In the genomic region with DNA sequence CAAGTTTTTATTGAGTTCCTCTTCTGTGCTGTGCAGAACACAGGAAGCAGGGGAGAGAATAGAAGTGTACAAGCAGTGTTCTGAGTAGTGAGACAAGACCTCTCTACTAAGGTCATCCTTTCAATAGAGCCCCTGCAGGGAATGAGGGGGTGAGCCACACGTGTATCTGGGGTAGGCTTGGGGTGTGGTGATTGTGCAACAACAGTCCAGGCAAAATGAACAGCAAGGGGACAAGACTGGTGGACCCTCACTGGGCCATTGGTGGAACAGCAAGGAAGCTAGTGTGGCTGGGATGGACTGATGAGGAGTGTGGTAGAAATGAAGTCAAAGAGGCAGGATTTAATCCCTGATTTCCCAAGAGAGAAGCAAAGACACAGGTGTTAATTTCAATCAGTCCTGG, we compare ENCODE assay signal across 29 cellular contexts. TPM values are rescaled to one million over a fixed set of nuclear protein-coding genes. Genes with fewer than 3 reads are reported as not detected.
A peak's percentile ranks its signal among the peaks of the same experiment; 100 is the strongest.
DNase-seq lines count a peak whose midpoint lies in the region; ATAC-seq, FAIRE-seq and TF ChIP-seq lines count a peak whose summit lies in the region.
"Had no signal": no experiment of that assay in that cellular context is flagged by ENCODE, and none has a peak within 500 bp of the region (broad histone marks: within the 10 kb centered on the region; RNA-seq: fewer than 3 reads in every experiment).

No MANE protein-coding gene starts in this region.

- no peaks in the 10 kb centered on the region for H3K27me3 Mint-ChIP-seq in activated T-cell treated with anti-CD3 and anti-CD28 coated beads, Interleukin-2, amount 50 U/mL, for 72 hours (ENCODE audit: low read depth)
- H3K27me3 Mint-ChIP-seq in Calu3 (ENCODE audit: unreplicated experiment) (no peaks in the 10 kb centered on the region), astrocyte (ENCODE audit: low read depth, unreplicated experiment) (no peaks in the 10 kb centered on the region)
- no peaks in the 10 kb centered on the region for H3K27me3 Mint-ChIP-seq in naive thymus-derived CD8-positive, alpha-beta T cell

- H3K79me2 ChIP-seq in astrocyte (ENCODE audit: insufficient read depth, low read length), result no peaks in the 10 kb centered on the region

- no peaks in the 10 kb centered on the region for H3K4me1 Mint-ChIP-seq in activated T-cell treated with anti-CD3 and anti-CD28 coated beads, Interleukin-2, amount 50 U/mL, for 72 hours (ENCODE audit: low read depth)
- H3K4me1 Mint-ChIP-seq in Calu3 (ENCODE audit: low read depth, unreplicated experiment) (no peaks in the 10 kb centered on the region), astrocyte (ENCODE audit: low read depth, unreplicated experiment) (peaks cover 11% of the 10 kb centered on the region)
- peaks cover 0 to 2% (median 0%) of the 10 kb centered on the region in 4 donors for H3K4me1 Mint-ChIP-seq in naive thymus-derived CD8-positive, alpha-beta T cell

- ATAC-seq in activated T-cell treated with anti-CD3 and anti-CD28 coated beads, Interleukin-2, amount 50 U/mL, for 72 hours (replicated peaks in 1 of 2), result no peak
- no peak for ATAC-seq in naive thymus-derived CD8-positive, alpha-beta T cell
- ATAC-seq in Right ventricle myocardium superior (ENCODE audit: poor library complexity), result no peak
- ATAC-seq in HG02678 (IDR thresholded peaks at IDR 0.05; ENCODE audit: unreplicated experiment), result no peak
- ATAC-seq: A549, psoas muscle, upper lobe of right lung had no signal

- no peaks in the 10 kb centered on the region for H3K4me1 ChIP-seq in astrocyte (ENCODE audit: insufficient read depth, low read length)
- H3K4me1 ChIP-seq: A549, BE2C, Caco-2, Peyer's patch, psoas muscle, SJSA1, upper lobe of right lung had no signal

- H2AFZ ChIP-seq in astrocyte (ENCODE audit: low read depth, low read length), result no peak overlapping the region

- H3K4me3 Mint-ChIP-seq in activated T-cell treated with anti-CD3 and anti-CD28 coated beads, Interleukin-2, amount 50 U/mL, for 72 hours, result no peak overlapping the region
- H3K4me3 Mint-ChIP-seq in Calu3 (ENCODE audit: low read depth, unreplicated experiment) (no peak overlapping the region), astrocyte (ENCODE audit: unreplicated experiment) (no peak overlapping the region)
- no peak overlapping the region for H3K4me3 Mint-ChIP-seq in naive thymus-derived CD8-positive, alpha-beta T cell

- POLR2A ChIA-PET in naive thymus-derived CD8-positive, alpha-beta T cell (lab: Charles Lee), result no interaction called here

- H3K9me3 Mint-ChIP-seq in activated T-cell treated with anti-CD3 and anti-CD28 coated beads, Interleukin-2, amount 50 U/mL, for 72 hours, result no peaks in the 10 kb centered on the region
- no peaks in the 10 kb centered on the region for H3K9me3 Mint-ChIP-seq in Calu3 (ENCODE audit: low read depth, unreplicated experiment)
- H3K9me3 Mint-ChIP-seq in astrocyte (ENCODE audit: unreplicated experiment), result no peaks in the 10 kb centered on the region
- H3K9me3 Mint-ChIP-seq in naive thymus-derived CD8-positive, alpha-beta T cell, result no peaks in the 10 kb centered on the region

- no peak for FAIRE-seq in astrocyte (lab: Jason Lieb, UNC)
- FAIRE-seq: A549 had no signal

- H3K4me3 ChIP-seq in astrocyte (ENCODE audit: insufficient read depth, low read depth, low read length), result no peak overlapping the region
- H3K4me3 ChIP-seq: A549, Peyer's patch, psoas muscle, SJSA1, upper lobe of right lung had no signal

- intact Hi-C loops in Calu3 (cut with micrococcal nuclease; ENCODE audit: unreplicated experiment), result no loop called here
- intact Hi-C loops in Right ventricle myocardium superior (cut with DNase I), result no loop called here

- no peak overlapping the region for H3K9ac ChIP-seq in astrocyte (ENCODE audit: low read length)

- H3K9me3 ChIP-seq in astrocyte (ENCODE audit: insufficient read depth, low read depth, low read length), result no peaks in the 10 kb centered on the region
- H3K9me3 ChIP-seq: A549, BE2C, Caco-2, neutrophil, Peyer's patch, psoas muscle, SJSA1, upper lobe of right lung had no signal

- H3K36me3 ChIP-seq in astrocyte (ENCODE audit: insufficient read depth, low read length), result peaks cover 80% of the 10 kb centered on the region
- H3K36me3 ChIP-seq: BE2C had no signal

- H3K27me3 ChIP-seq in astrocyte (ENCODE audit: insufficient read depth, low read length), result no peaks in the 10 kb centered on the region
- H3K27me3 ChIP-seq: BE2C, neutrophil, Peyer's patch, SJSA1, upper lobe of right lung had no signal

- TF ChIP-seq CTCF in Calu3 (IDR thresholded peaks at IDR 0.05; ENCODE audit: unreplicated experiment), result no peak
- no peak for TF ChIP-seq CTCF in astrocyte (IDR thresholded peaks at IDR 0.05; ENCODE audit: insufficient read depth, low read depth, low read length)

- BruUV-seq in Calu3 (replicated peaks; lab: Mats Ljungman, UMichigan), result no TSS peak

- peak overlapping the region; percentile 12 for H3K27ac Mint-ChIP-seq in activated T-cell treated with anti-CD3 and anti-CD28 coated beads, Interleukin-2, amount 50 U/mL, for 72 hours
- H3K27ac Mint-ChIP-seq in Calu3 (ENCODE audit: unreplicated experiment) (peak overlapping the region; percentile 75), astrocyte (ENCODE audit: unreplicated experiment) (peak overlapping the region; percentile 48)
- H3K27ac Mint-ChIP-seq in naive thymus-derived CD8-positive, alpha-beta T cell, result peak overlapping the region in 7 of 10 donors; percentile 4 to 84 (median 53)

- no peak overlapping the region for H3K4me2 ChIP-seq in astrocyte (ENCODE audit: low read length)
- H3K4me2 ChIP-seq: A549 had no signal

- H3K27ac ChIP-seq in astrocyte (ENCODE audit: low read depth, low read length), result no peak overlapping the region
- H3K27ac ChIP-seq: A549, neutrophil, Peyer's patch, psoas muscle, SJSA1, upper lobe of right lung had no signal

- CTCF ChIA-PET in Calu3 (lab: Charles Lee), result no interaction called here

- peaks cover 55% of the 10 kb centered on the region for H4K20me1 ChIP-seq in astrocyte (ENCODE audit: insufficient read depth, low read length)

- peaks cover 0 to 15% of the 10 kb centered on the region in 2 donors for H3K36me3 Mint-ChIP-seq in activated T-cell treated with anti-CD3 and anti-CD28 coated beads, Interleukin-2, amount 50 U/mL, for 72 hours (ENCODE audit: insufficient read depth in 2 of 2)
- peaks cover 89% of the 10 kb centered on the region for H3K36me3 Mint-ChIP-seq in Calu3 (ENCODE audit: insufficient read depth, unreplicated experiment)
- peaks cover 32% of the 10 kb centered on the region for H3K36me3 Mint-ChIP-seq in astrocyte (ENCODE audit: low read depth, unreplicated experiment)
- H3K36me3 Mint-ChIP-seq in naive thymus-derived CD8-positive, alpha-beta T cell, result peaks cover 4 to 83% (median 17%) of the 10 kb centered on the region in 3 donors

- no peak for DNase-seq in activated T-cell treated with anti-CD3 and anti-CD28 coated beads, Interleukin-2, amount 50 U/mL, for 72 hours
- DNase-seq in activated T-cell treated with anti-CD3 and anti-CD28 coated beads for 4 hours (no peak), Calu3 (no peak), astrocyte (ENCODE audit: low read depth) (no peak), Right ventricle myocardium superior (no peak), mesenteric fat pad (ENCODE audit: low spot score) (no peak)
- DNase-seq in naive thymus-derived CD8-positive, alpha-beta T cell, result no peak
- DNase-seq: activated CD4-positive, alpha-beta T cell treated with anti-CD3 and anti-CD28 coated beads for 48 hours; activated effector memory CD4-positive, alpha-beta T cell treated with anti-CD3 and anti-CD28 coated beads, Interleukin-2, amount 50 U/mL, for 16 hours; BE2C; Caco-2; DND-41; GOT3; islet precursor cell; Kasumi-1; NCI-H1048; NCI-H187 treated with DMSO at 0.1 percent for 48 hours; NCI-H526 treated with DMSO at 0.1 percent for 48 hours; Peyer's patch; psoas muscle; upper lobe of right lung had no signal

RNA-seq across cellular contexts. Expression of a gene that starts 8.2 kb away (rescaled TPM):
- under 1 TPM; 0.35 to 0.38 TPM for total RNA-seq in activated T-cell treated with anti-CD3 and anti-CD28 coated beads, Interleukin-2, amount 50 U/mL, for 72 hours
- total RNA-seq in Calu3 (2022), result 0.24 and 0.40 TPM in 2 replicates
- total RNA-seq in astrocyte, result 0.34 and 0.84 TPM in 2 replicates
- not detected for total RNA-seq in naive thymus-derived CD8-positive, alpha-beta T cell
- not detected for polyA plus RNA-seq in naive thymus-derived CD8-positive, alpha-beta T cell
- total RNA-seq in Right ventricle myocardium superior, result 0.30 TPM
- total RNA-seq in mesenteric fat pad, result 1.6 TPM
- total RNA-seq: HT1080; liver; psoas muscle; SJSA1; subcutaneous adipose tissue; T-helper 1 cell treated with Interleukin-12 subunit alpha and Interleukin-12 subunit beta and Interleukin-4 antibody, amounts not matched to agents 30 ng/mL and 1 ng/mL, for 36 hours had no signal
- polyA plus RNA-seq: liver had no signal

Comparison
In these comparisons a context has a peak if more than half of its experiments do, and no peak if none do; other contexts are left out.
1. H3K27ac Mint-ChIP-seq: peak in every context shown above with its lines; median percentile 75 in Calu3; 53 in naive thymus-derived CD8-positive, alpha-beta T cell; 48 in astrocyte; 12 in activated T-cell treated with anti-CD3 and anti-CD28 coated beads, Interleukin-2, amount 50 U/mL, for 72 hours.